1 cellular context compared by ENCODE assay signal in the genomic region with DNA sequence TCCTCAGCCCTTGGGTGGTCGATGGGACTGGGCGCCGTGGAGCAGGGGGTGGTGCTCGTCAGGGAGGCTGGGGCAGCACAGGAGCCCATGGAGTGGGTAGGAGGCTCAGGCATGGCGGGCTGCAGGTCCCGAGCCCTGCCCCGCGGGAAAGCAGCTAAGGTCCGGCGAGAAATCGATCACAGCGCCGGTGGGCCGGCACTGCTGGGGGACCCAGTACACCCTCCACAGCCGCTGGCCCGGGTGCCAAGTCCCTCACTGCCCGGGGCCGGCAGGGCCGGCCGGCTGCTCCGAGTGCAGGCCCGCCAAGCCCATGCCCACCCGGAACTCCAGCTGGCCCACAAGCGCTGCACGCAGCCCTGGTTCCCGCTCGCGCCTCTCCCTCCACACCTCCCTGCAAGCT. TPM values are rescaled to one million over a fixed set of nuclear protein-coding genes. Genes with fewer than 3 reads are reported as not detected.
"Had no signal": no experiment of that assay in that cellular context is flagged by ENCODE, and none has a peak within 500 bp of the region (broad histone marks: within the 10 kb centered on the region; RNA-seq: fewer than 3 reads in every experiment).

No MANE protein-coding gene starts in this region.

RNA-seq across cellular contexts. Expression of gene CCBE1, which starts 16.9 kb away (rescaled TPM):
- total RNA-seq: NCI-H460 had no signal
